ENCODE assay signal across 8 cellular contexts in the genomic region with DNA sequence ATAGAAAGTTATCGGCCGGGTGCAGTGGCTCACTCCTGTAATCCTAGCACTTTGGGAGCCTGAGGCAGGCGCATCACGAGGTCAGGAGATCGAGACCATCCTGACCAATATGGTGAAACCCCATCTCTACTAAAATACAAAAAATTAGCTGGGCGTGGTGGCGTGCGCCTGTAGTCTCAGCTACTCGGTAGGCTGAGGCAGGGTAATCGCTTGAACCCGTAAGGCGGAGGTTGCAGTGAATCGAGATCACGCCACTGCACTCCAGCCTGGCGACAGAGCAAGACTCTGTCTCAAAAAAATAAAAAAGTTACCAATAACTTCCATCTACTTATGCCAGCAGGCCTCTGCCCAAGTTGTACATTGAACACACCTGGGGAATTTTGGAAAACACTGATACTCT. TPM values are rescaled to one million over a fixed set of nuclear protein-coding genes. Genes with fewer than 3 reads are reported as not detected.
DNase-seq lines count a peak whose midpoint lies in the region; ATAC-seq, FAIRE-seq and TF ChIP-seq lines count a peak whose summit lies in the region.
"Not testable (repeated sequence)": the region's sequence is repeated elsewhere in the genome, so short reads cannot be mapped to it uniquely, and the experiment has no call there.

No MANE protein-coding gene starts in this region.

- TF ChIP-seq RAD21 in K562 (CRISPR knock-in tag; conservative IDR thresholded peaks at IDR 0.05 in 1 of 2, IDR thresholded peaks at IDR 0.05 in 1 of 2): not testable (repeated sequence)

- TF ChIP-seq POLR2A in K562 (conservative IDR thresholded peaks at IDR 0.05); prostate gland (IDR thresholded peaks at IDR 0.05); tibial nerve (IDR thresholded peaks at IDR 0.05): not testable (repeated sequence)

- H3K79me2 ChIP-seq in MM.1S (ENCODE audit: low read length) (peaks cover 29% of the 10 kb centered on the region), K562 (ENCODE audit: control insufficient read depth, insufficient read depth, low read length) (peaks cover 22% of the 10 kb centered on the region), fibroblast of lung (ENCODE audit: control insufficient read depth, insufficient read depth, low read length) (peaks cover 20% of the 10 kb centered on the region)
- H3K79me2 ChIP-seq in mesendoderm (ENCODE audit: control insufficient read depth, insufficient read depth, low read length): not testable (repeated sequence)

- not testable (repeated sequence) for H3K27ac ChIP-seq in MM.1S (ENCODE audit: low read length); K562 (ENCODE audit: extremely low read depth, low read depth, low read length); mesendoderm (ENCODE audit: low read depth, low read length)
- peak overlapping the region; percentile 87 for H3K27ac ChIP-seq in fibroblast of lung (ENCODE audit: insufficient read depth, low read length)
- H3K27ac ChIP-seq in prostate gland: peak overlapping the region; percentile 59 to 74
- H3K27ac ChIP-seq in tibial nerve: peak overlapping the region in 3 of 4 donors; percentile 82 to 87 (median 84)

- H3K27me3 Mint-ChIP-seq in Caco-2 (ENCODE audit: insufficient read depth, unreplicated experiment); activated CD4-positive, alpha-beta T cell treated with anti-CD3 and anti-CD28 coated beads, Interleukin-2, amount 10 ng/mL, durations not matched to agents 7 days and 5 days: not testable (repeated sequence)

- H2BK5ac ChIP-seq in mesendoderm (ENCODE audit: low read length): not testable (repeated sequence)

- POLR2A ChIA-PET in Caco-2 (lab: Charles Lee); activated CD4-positive, alpha-beta T cell treated with anti-CD3 and anti-CD28 coated beads, Interleukin-2, amount 10 ng/mL, durations not matched to agents 7 days and 5 days (lab: Charles Lee): not testable (repeated sequence)
- POLR2A ChIA-PET in K562 (lab: Yijun Ruan, JAX): interaction anchor here (0.7 to 1.8 kb wide), 3 partner anchors 8 to 50 kb away, joined by 3 to 9 read pairs (median 5); no protein-coding TSS in a partner anchor

- not testable (repeated sequence) for H3F3A ChIP-seq in MM.1S (ENCODE audit: insufficient read depth, low read length)

- intact Hi-C loops in Caco-2 (cut with micrococcal nuclease; ENCODE audit: unreplicated experiment); K562 (cut with micrococcal nuclease); prostate gland (cut with DNase I): not testable (repeated sequence)

- not testable (repeated sequence) for H2AK5ac ChIP-seq in mesendoderm (ENCODE audit: low read length)

- not testable (repeated sequence) for H3K27me3 ChIP-seq in Caco-2 (replicated peaks; ENCODE audit: control insufficient read depth, insufficient read depth, low read length); MM.1S (replicated peaks; ENCODE audit: insufficient read depth, low read length); K562 (ENCODE audit: control insufficient read depth in 2 of 2, insufficient read depth in 2 of 2, low read length in 2 of 2); fibroblast of lung (ENCODE audit: control insufficient read depth, insufficient read depth, low read length); mesendoderm (ENCODE audit: insufficient read depth, low read length, poor library complexity); prostate gland (replicated peaks; ENCODE audit: insufficient read depth); tibial nerve

- H3K4me2 ChIP-seq in MM.1S (ENCODE audit: low read depth, low read length) (peak overlapping the region; percentile 74; the same call in 1 of the 2 replicates), K562 (ENCODE audit: insufficient read depth, low read length) (peak overlapping the region; percentile 92), fibroblast of lung (ENCODE audit: extremely low read depth, insufficient read depth, low read length) (peak overlapping the region; percentile 97)
- H3K4me2 ChIP-seq in mesendoderm (ENCODE audit: low read length): not testable (repeated sequence)

- not testable (repeated sequence) for H3K79me1 ChIP-seq in mesendoderm (ENCODE audit: low read length)

- DNase-seq in Caco-2; MM.1S; activated CD4-positive, alpha-beta T cell treated with anti-CD3 and anti-CD28 coated beads, Interleukin-2, amount 10 ng/mL, durations not matched to agents 7 days and 5 days; K562 (ENCODE audit: extremely low read depth in 1 of 4, low spot score in 3 of 4); fibroblast of lung (ENCODE audit: low read depth in 2 of 2); mesendoderm; prostate gland (ENCODE audit: low spot score); tibial nerve (ENCODE audit: low spot score in 2 of 2): not testable (repeated sequence)

- not testable (repeated sequence) for H3K36me3 ChIP-seq in Caco-2 (ENCODE audit: control insufficient read depth, insufficient read depth, low read length); MM.1S (replicated peaks; ENCODE audit: insufficient read depth, low read length); fibroblast of lung (ENCODE audit: control insufficient read depth, insufficient read depth, low read length); mesendoderm (ENCODE audit: control insufficient read depth, insufficient read depth, low read length)
- H3K36me3 ChIP-seq in K562 (ENCODE audit: control insufficient read depth, insufficient read depth, low read length): peaks cover 18% of the 10 kb centered on the region; the same call in 2 of the 3 replicates
- peaks cover 5 to 11% of the 10 kb centered on the region in 2 donors for H3K36me3 ChIP-seq in prostate gland
- peaks cover 0 to 16% (median 0%) of the 10 kb centered on the region in 3 donors for H3K36me3 ChIP-seq in tibial nerve

- H3K56ac ChIP-seq in mesendoderm (ENCODE audit: low read length): peak overlapping the region; percentile 49

- peaks cover 15% of the 10 kb centered on the region for H3K36me3 Mint-ChIP-seq in Caco-2 (ENCODE audit: insufficient read depth, unreplicated experiment)
- H3K36me3 Mint-ChIP-seq in activated CD4-positive, alpha-beta T cell treated with anti-CD3 and anti-CD28 coated beads, Interleukin-2, amount 10 ng/mL, durations not matched to agents 7 days and 5 days (ENCODE audit: low read depth): not testable (repeated sequence)

- ATAC-seq in K562: not testable (repeated sequence)

- not testable (repeated sequence) for H3K9me3 Mint-ChIP-seq in Caco-2 (ENCODE audit: unreplicated experiment); activated CD4-positive, alpha-beta T cell treated with anti-CD3 and anti-CD28 coated beads, Interleukin-2, amount 10 ng/mL, durations not matched to agents 7 days and 5 days

- H3K9ac ChIP-seq in MM.1S (ENCODE audit: low read length) (peak overlapping the region; percentile 84; the same call in 1 of the 2 replicates), K562 (ENCODE audit: insufficient read depth in 1 of 2, low read depth in 2 of 2, low read length in 2 of 2) (peak overlapping the region; percentile 83 to 98; a peak in 3 of 4 replicates)
- not testable (repeated sequence) for H3K9ac ChIP-seq in fibroblast of lung (ENCODE audit: insufficient read depth, low read length); mesendoderm (ENCODE audit: low read length)

- H4K5ac ChIP-seq in mesendoderm (ENCODE audit: low read length): not testable (repeated sequence)

- WGBS in K562 (ENCODE audit: insufficient coverage, low coverage, missing lambda C conversion rate): 95% methylated on average over 15 of the region's 15 CpGs
- WGBS in mesendoderm (ENCODE audit: extremely low coverage, insufficient coverage, low lambda C conversion rate): no CpG with 5 or more reads among the region's 15 CpGs
- 90% methylated on average over 15 of the region's 15 CpGs for WGBS in prostate gland
- WGBS in tibial nerve, 2 donors: 88 to 90% methylated on average over 15 of the region's 15 CpGs

- CTCF ChIA-PET in Caco-2 (lab: Charles Lee); activated CD4-positive, alpha-beta T cell treated with anti-CD3 and anti-CD28 coated beads, Interleukin-2, amount 10 ng/mL, durations not matched to agents 7 days and 5 days (lab: Charles Lee); K562 (lab: Yijun Ruan, JAX; ENCODE audit: low intra/inter-chr PET ratio): not testable (repeated sequence)

- H2BK120ac ChIP-seq in mesendoderm (ENCODE audit: low read depth, low read length): not testable (repeated sequence)

- H4K8ac ChIP-seq in mesendoderm (ENCODE audit: low read depth, low read length): not testable (repeated sequence)

- TF ChIP-seq CTCF in Caco-2 (IDR thresholded peaks at IDR 0.05; ENCODE audit: insufficient read depth in 1 of 2, low read depth in 1 of 2, low read length in 1 of 2, severe bottlenecking in 1 of 2, unreplicated experiment in 1 of 2); MM.1S (IDR thresholded peaks at IDR 0.05; ENCODE audit: low read length); K562 (IDR thresholded peaks at IDR 0.05 in 2 of 3, conservative IDR thresholded peaks at IDR 0.05 in 1 of 3; ENCODE audit: insufficient read depth in 2 of 3, low read depth in 1 of 3, low read length in 3 of 3); fibroblast of lung (conservative IDR thresholded peaks at IDR 0.05 in 1 of 2, IDR thresholded peaks at IDR 0.05 in 1 of 2; ENCODE audit: low read depth in 1 of 2, low read length in 2 of 2); prostate gland (IDR thresholded peaks at IDR 0.05); tibial nerve (IDR thresholded peaks at IDR 0.05): not testable (repeated sequence)

- TF ChIP-seq EP300 in K562 (IDR thresholded peaks at IDR 0.05; ENCODE audit: low read length); tibial nerve (IDR thresholded peaks at IDR 0.05): not testable (repeated sequence)

- H3K4me3 Mint-ChIP-seq in Caco-2 (ENCODE audit: unreplicated experiment): not testable (repeated sequence)
- peak overlapping the region; percentile 96 for H3K4me3 Mint-ChIP-seq in activated CD4-positive, alpha-beta T cell treated with anti-CD3 and anti-CD28 coated beads, Interleukin-2, amount 10 ng/mL, durations not matched to agents 7 days and 5 days

- H3K9me2 ChIP-seq in MM.1S (replicated peaks; ENCODE audit: insufficient read depth, low read length): not testable (repeated sequence)

- not testable (repeated sequence) for BruUV-seq in Caco-2 (replicated peaks; lab: Mats Ljungman, UMichigan); K562 (replicated peaks; lab: Mats Ljungman, UMichigan)

- not testable (repeated sequence) for H3K4ac ChIP-seq in mesendoderm (ENCODE audit: low read depth, low read length)

- not testable (repeated sequence) for H3K27ac Mint-ChIP-seq in Caco-2 (ENCODE audit: unreplicated experiment)
- peak overlapping the region; percentile 97 for H3K27ac Mint-ChIP-seq in activated CD4-positive, alpha-beta T cell treated with anti-CD3 and anti-CD28 coated beads, Interleukin-2, amount 10 ng/mL, durations not matched to agents 7 days and 5 days

- peak; percentile 15 for FAIRE-seq in K562 (lab: Jason Lieb, UNC)

- H3K9me1 ChIP-seq in K562 (ENCODE audit: control insufficient read depth, insufficient read depth, low read length): not testable (repeated sequence)

- not testable (repeated sequence) for H2BK15ac ChIP-seq in mesendoderm (replicated peaks; ENCODE audit: low read depth)

- H3K4me1 Mint-ChIP-seq in Caco-2 (ENCODE audit: low read depth, unreplicated experiment): peaks cover 18% of the 10 kb centered on the region
- H3K4me1 Mint-ChIP-seq in activated CD4-positive, alpha-beta T cell treated with anti-CD3 and anti-CD28 coated beads, Interleukin-2, amount 10 ng/mL, durations not matched to agents 7 days and 5 days: peaks cover 19% of the 10 kb centered on the region

- H3K9me3 ChIP-seq in Caco-2; MM.1S (replicated peaks; ENCODE audit: insufficient read depth, low read length); K562 (replicated peaks; ENCODE audit: control insufficient read depth, insufficient read depth, low read depth, low read length); fibroblast of lung (ENCODE audit: control insufficient read depth, insufficient read depth, low read depth, low read length); prostate gland; tibial nerve: not testable (repeated sequence)

- not testable (repeated sequence) for H3K23ac ChIP-seq in mesendoderm (ENCODE audit: low read length)

- peak overlapping the region; percentile 44 for H3K18ac ChIP-seq in mesendoderm (ENCODE audit: low read length)

- in situ Hi-C loops in K562 (cut with MboI): not testable (repeated sequence)

- not testable (repeated sequence) for H3K4me1 ChIP-seq in Caco-2; MM.1S (ENCODE audit: low read length); K562 (replicated peaks in 1 of 2; ENCODE audit: control insufficient read depth in 2 of 2, insufficient read depth in 2 of 2, low read length in 2 of 2); fibroblast of lung (ENCODE audit: control insufficient read depth, extremely low read depth, insufficient read depth, low read length); mesendoderm (ENCODE audit: control insufficient read depth, low read depth, low read length); prostate gland (replicated peaks)
- H3K4me1 ChIP-seq in tibial nerve: peaks cover 0 to 30% (median 7%) of the 10 kb centered on the region in 4 donors

- H4K20me1 ChIP-seq in MM.1S (ENCODE audit: insufficient read depth, low read length); K562 (replicated peaks; ENCODE audit: control insufficient read depth, insufficient read depth, low read length); fibroblast of lung (ENCODE audit: control insufficient read depth, extremely low read depth, insufficient read depth, low read length): not testable (repeated sequence)

- H3K4me3 ChIP-seq in Caco-2 (ENCODE audit: low read depth, low read length): peak overlapping the region; percentile 65; the same call in 1 of the 2 replicates
- peak overlapping the region; percentile 81 for H3K4me3 ChIP-seq in MM.1S (ENCODE audit: low read length)
- not testable (repeated sequence) for H3K4me3 ChIP-seq in K562; mesendoderm (ENCODE audit: low read length)
- H3K4me3 ChIP-seq in fibroblast of lung (replicated peaks in 1 of 4; ENCODE audit: control extremely low read depth in 1 of 4, insufficient read depth in 1 of 4, low read depth in 3 of 4, low read length in 4 of 4): peak overlapping the region in 3 of 4 experiments; percentile 79 to 90 (median 87)
- peak overlapping the region in 1 of 2 donors; percentile 78 for H3K4me3 ChIP-seq in prostate gland
- H3K4me3 ChIP-seq in tibial nerve: peak overlapping the region in 2 of 4 donors; percentile 71 to 93

- H2AFZ ChIP-seq in MM.1S (ENCODE audit: low read length): peak overlapping the region; percentile 67
- H2AFZ ChIP-seq in K562 (ENCODE audit: low read depth, low read length): peak overlapping the region; percentile 100
- peak overlapping the region; percentile 100 for H2AFZ ChIP-seq in fibroblast of lung (ENCODE audit: low read length)

RNA-seq across cellular contexts. Expression of a gene that starts 0.7 kb away (rescaled TPM):
- total RNA-seq in Caco-2 (2022) (17.7 and 19.5 TPM in 2 replicates), K562 (2014; rRNA removed) (19.7 and 27.7 TPM in 2 replicates), K562 (2014; rRNA removed; fragmentation: Illumina TruSeq; extraction: Trizol) (12.0 and 12.8 TPM in 2 replicates), K562 (2015; rRNA removed; fragmentation: Illumina TruSeq; extraction: Trizol) (19.7 and 22.4 TPM in 2 replicates), K562 (2021) (18.7 and 20.4 TPM in 2 replicates), fibroblast of lung (9.2 and 9.4 TPM in 2 replicates), prostate gland (10 to 100 TPM; 18.9 to 26.3 TPM), tibial nerve (10 to 100 TPM; 11.4 to 39.6 (median 21.1) TPM)
- total RNA-seq in activated CD4-positive, alpha-beta T cell treated with anti-CD3 and anti-CD28 coated beads, Interleukin-2, amount 10 ng/mL, durations not matched to agents 7 days and 5 days: 10 to 100 TPM; 27.9 to 36.0 TPM
- 38.1 and 49.8 TPM in 2 replicates for total RNA-seq in K562 (2011; cell fraction: chromatin; rRNA removed; ENCODE audit: low replicate concordance)
- 30.0 and 31.9 TPM in 2 replicates for total RNA-seq in K562 (2011; cell fraction: nucleolus; rRNA removed)
- 33.7 and 35.5 TPM in 2 replicates for total RNA-seq in K562 (2011; cell fraction: nucleoplasm; rRNA removed)
- polyA plus RNA-seq in K562 (2011; rRNA removed) (13.7 and 15.0 TPM in 2 replicates), K562 (2014; fragmentation: Illumina TruSeq; extraction: Trizol) (19.4 and 20.2 TPM in 2 replicates), K562 (2014; fragmentation: Nextera tagmentation; extraction: Ambion mirVana) (1 to 10 TPM; 3.4 to 4.7 TPM), K562 (2014; rRNA removed) (29.6 and 30.4 TPM in 2 replicates), fibroblast of lung (10.3 and 14.0 TPM in 2 replicates)
- polyA plus RNA-seq in K562 (2011; cell fraction: cytosol; rRNA removed): 10.1 and 10.3 TPM in 2 replicates
- polyA plus RNA-seq in K562 (2011; cell fraction: nucleus; rRNA removed): 28.9 and 31.1 TPM in 2 replicates
- polyA plus RNA-seq in K562 (2012): 25.7 and 29.2 TPM in 2 replicates
- polyA minus RNA-seq in K562 (2011; rRNA and poly(A)+ RNA removed): 8.3 and 10.1 TPM in 2 replicates
- polyA minus RNA-seq in K562 (2011; cell fraction: cytosol; rRNA and poly(A)+ RNA removed): 4.8 and 7.6 TPM in 2 replicates
- 9.8 and 13.4 TPM in 2 replicates for polyA minus RNA-seq in K562 (2011; cell fraction: nucleus; rRNA and poly(A)+ RNA removed)
- polyA plus RNA-seq in fibroblast of lung (2012): 14.8 and 17.6 TPM in 2 replicates
- polyA minus RNA-seq in fibroblast of lung (ENCODE audit: low replicate concordance): 2.2 and 6.0 TPM in 2 replicates
- polyA plus RNA-seq in mesendoderm (2013, experiment 1 of 2): 19.5 TPM
- 19.1 TPM for polyA plus RNA-seq in mesendoderm (2013, experiment 2 of 2)

RNA-seq across cellular contexts. Expression of a gene that starts 19.0 kb away (rescaled TPM):
- 12.2 and 14.9 TPM in 2 replicates for total RNA-seq in Caco-2 (2022)
- 10 to 100 TPM; 17.6 to 20.7 TPM for total RNA-seq in activated CD4-positive, alpha-beta T cell treated with anti-CD3 and anti-CD28 coated beads, Interleukin-2, amount 10 ng/mL, durations not matched to agents 7 days and 5 days
- total RNA-seq in K562 (2011; cell fraction: chromatin; rRNA removed; ENCODE audit: low replicate concordance): 2.4 and 3.1 TPM in 2 replicates
- total RNA-seq in K562 (2011; cell fraction: nucleolus; rRNA removed): 1.8 and 2.0 TPM in 2 replicates
- 2.1 and 2.7 TPM in 2 replicates for total RNA-seq in K562 (2011; cell fraction: nucleoplasm; rRNA removed)
- total RNA-seq in K562 (2014; rRNA removed): 6.9 and 10.7 TPM in 2 replicates
- 7.2 and 7.8 TPM in 2 replicates for total RNA-seq in K562 (2014; rRNA removed; fragmentation: Illumina TruSeq; extraction: Trizol)
- 5.3 and 6.1 TPM in 2 replicates for total RNA-seq in K562 (2015; rRNA removed; fragmentation: Illumina TruSeq; extraction: Trizol)
- 6.0 and 6.6 TPM in 2 replicates for total RNA-seq in K562 (2021)
- 4.7 and 4.9 TPM in 2 replicates for polyA plus RNA-seq in K562 (2011; rRNA removed)
- 3.7 and 4.8 TPM in 2 replicates for polyA plus RNA-seq in K562 (2011; cell fraction: cytosol; rRNA removed)
- 0.81 and 1.2 TPM in 2 replicates for polyA plus RNA-seq in K562 (2011; cell fraction: nucleus; rRNA removed)
- 7.0 and 9.7 TPM in 2 replicates for polyA plus RNA-seq in K562 (2012)
- 7.8 and 8.3 TPM in 2 replicates for polyA plus RNA-seq in K562 (2014; fragmentation: Illumina TruSeq; extraction: Trizol)
- 1 to 10 TPM; 4.4 to 5.0 TPM for polyA plus RNA-seq in K562 (2014; fragmentation: Nextera tagmentation; extraction: Ambion mirVana)
- polyA plus RNA-seq in K562 (2014; rRNA removed): 5.7 and 6.1 TPM in 2 replicates
- 5.7 and 6.3 TPM in 2 replicates for polyA minus RNA-seq in K562 (2011; rRNA and poly(A)+ RNA removed)
- 6.8 and 13.3 TPM in 2 replicates for polyA minus RNA-seq in K562 (2011; cell fraction: cytosol; rRNA and poly(A)+ RNA removed)
- 0.67 and 1.00 TPM in 2 replicates for polyA minus RNA-seq in K562 (2011; cell fraction: nucleus; rRNA and poly(A)+ RNA removed)
- total RNA-seq in fibroblast of lung: 37.8 and 51.2 TPM in 2 replicates
- polyA plus RNA-seq in fibroblast of lung: 67.9 and 76.5 TPM in 2 replicates
- polyA plus RNA-seq in fibroblast of lung (2012): 54.5 and 62.9 TPM in 2 replicates
- 54.7 and 58.5 TPM in 2 replicates for polyA minus RNA-seq in fibroblast of lung (ENCODE audit: low replicate concordance)
- 65.1 TPM for polyA plus RNA-seq in mesendoderm (2013, experiment 1 of 2)
- 63.6 TPM for polyA plus RNA-seq in mesendoderm (2013, experiment 2 of 2)
- 10 to 100 TPM; 67.2 to 87.1 TPM for total RNA-seq in prostate gland
- total RNA-seq in tibial nerve: 10 to 100 TPM; 42.0 to 71.7 (median 49.7) TPM
